In the genomic region with DNA sequence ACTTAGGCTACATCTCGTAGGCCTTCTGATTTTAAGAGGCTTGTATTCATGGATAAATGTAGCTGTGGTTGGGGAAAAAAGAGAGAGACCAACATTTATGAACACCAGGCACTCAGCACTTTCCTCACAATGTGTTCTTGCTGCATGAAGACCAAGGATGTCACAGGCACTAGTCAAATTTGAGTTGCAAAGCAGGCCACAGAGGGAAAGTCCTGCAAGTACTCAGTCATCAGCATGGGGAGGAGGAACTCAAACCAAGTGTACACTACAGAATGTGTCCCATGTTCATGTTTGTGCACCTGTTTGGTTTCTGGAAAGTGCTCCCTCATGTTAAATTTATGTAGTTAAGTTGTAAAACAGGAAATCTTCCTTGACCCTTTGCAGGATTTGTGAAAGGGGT, we compare ENCODE assay signal across 14 cellular contexts. TPM values are rescaled to one million over a fixed set of nuclear protein-coding genes. Genes with fewer than 3 reads are reported as not detected.
DNase-seq lines count a peak whose midpoint lies in the region; ATAC-seq and TF ChIP-seq lines count a peak whose summit lies in the region.
"Had no signal": no experiment of that assay in that cellular context is flagged by ENCODE, and none has a peak within 500 bp of the region (broad histone marks: within the 10 kb centered on the region; RNA-seq: fewer than 3 reads in every experiment).

No MANE protein-coding gene starts in this region.

- no peak for TF ChIP-seq CTCF in neural progenitor cell (IDR thresholded peaks at IDR 0.05)
- TF ChIP-seq CTCF in gastrocnemius medialis (IDR thresholded peaks at IDR 0.05 in 4 of 5, conservative IDR thresholded peaks at IDR 0.05 in 1 of 5): no peak

- in situ Hi-C loops in gastrocnemius medialis (cut with MboI; ENCODE audit: low sequenced_read_pairs in 4 of 4): no loop called here

- peaks cover 6% of the 10 kb centered on the region for H3K27me3 Mint-ChIP-seq in neural progenitor cell (ENCODE audit: insufficient read depth, low read depth)
- H3K27me3 Mint-ChIP-seq: activated T-cell treated with anti-CD3 and anti-CD28 coated beads, Interleukin-2, amount 50 U/mL, for 24 hours had no signal

- H3K4me1 ChIP-seq in neural progenitor cell (no peaks in the 10 kb centered on the region), gastrocnemius medialis (peaks cover 4 to 5% of the 10 kb centered on the region in 2 donors)
- H3K4me1 ChIP-seq: gastroesophageal sphincter had no signal

- intact Hi-C loops in gastrocnemius medialis (cut with DNase I; ENCODE audit: low total_unique reads): no loop called here

- TF ChIP-seq POLR2A in Raji (IDR thresholded peaks at IDR 0.05; ENCODE audit: insufficient read depth, low read depth, low read length) (peak; percentile 85), gastrocnemius medialis (IDR thresholded peaks at IDR 0.05) (no peak)

- H3K27ac ChIP-seq in neural progenitor cell (no peak overlapping the region), gastrocnemius medialis (no peak overlapping the region)
- H3K27ac ChIP-seq: C4-2B, gastroesophageal sphincter, RWPE1 had no signal

- peak; percentile 62 for ATAC-seq in GM18517 (IDR thresholded peaks at IDR 0.05; ENCODE audit: unreplicated experiment)
- ATAC-seq in GM21367 (IDR thresholded peaks at IDR 0.05; ENCODE audit: unreplicated experiment): peak; percentile 42
- ATAC-seq in HG02973 (IDR thresholded peaks at IDR 0.05; ENCODE audit: unreplicated experiment): peak; percentile 63
- ATAC-seq in gastrocnemius medialis: no peak
- ATAC-seq: gastroesophageal sphincter, left lobe of liver had no signal

- no peaks in the 10 kb centered on the region for H3K36me3 Mint-ChIP-seq in neural progenitor cell

- no peak overlapping the region for H2AFZ ChIP-seq in neural progenitor cell (replicated peaks)

- H3K4me1 Mint-ChIP-seq in neural progenitor cell: peaks cover 4% of the 10 kb centered on the region

- no peaks in the 10 kb centered on the region for H4K20me1 ChIP-seq in neural progenitor cell (ENCODE audit: low read depth)

- no peaks in the 10 kb centered on the region for H3F3A ChIP-seq in neural progenitor cell (ENCODE audit: low read depth)

- H3K36me3 ChIP-seq in neural progenitor cell (no peaks in the 10 kb centered on the region), gastrocnemius medialis (no peaks in the 10 kb centered on the region)
- H3K36me3 ChIP-seq: gastroesophageal sphincter had no signal

- no peaks in the 10 kb centered on the region for H3K79me2 ChIP-seq in neural progenitor cell (ENCODE audit: low read depth)

- no peaks in the 10 kb centered on the region for H3K9me3 Mint-ChIP-seq in neural progenitor cell
- H3K9me3 Mint-ChIP-seq: activated T-cell treated with anti-CD3 and anti-CD28 coated beads, Interleukin-2, amount 50 U/mL, for 24 hours had no signal

- DNase-seq in neural progenitor cell (ENCODE audit: low spot score) (no peak), DMS53 (lab: John Stamatoyannopoulos, UW) (no peak), NCI-H128 (lab: John Stamatoyannopoulos, UW; ENCODE audit: unreplicated experiment) (no peak), gastrocnemius medialis (no peak)
- DNase-seq: activated T-cell treated with anti-CD3 and anti-CD28 coated beads, Interleukin-2, amount 50 U/mL, for 24 hours; NCI-H2171 treated with DMSO at 0.1 percent for 48 hours had no signal

- H3K4me2 ChIP-seq in neural progenitor cell: no peak overlapping the region

- no peak overlapping the region for H3K4me3 Mint-ChIP-seq in neural progenitor cell
- H3K4me3 Mint-ChIP-seq: activated T-cell treated with anti-CD3 and anti-CD28 coated beads, Interleukin-2, amount 50 U/mL, for 24 hours had no signal

- H3K9me3 ChIP-seq in neural progenitor cell (ENCODE audit: low read depth): no peaks in the 10 kb centered on the region
- H3K9me3 ChIP-seq in gastrocnemius medialis: no peaks in the 10 kb centered on the region
- H3K9me3 ChIP-seq: gastroesophageal sphincter had no signal

- no peak overlapping the region for H3K9ac ChIP-seq in neural progenitor cell

- H3K4me3 ChIP-seq in neural progenitor cell: no peak overlapping the region
- no peak overlapping the region for H3K4me3 ChIP-seq in gastrocnemius medialis
- H3K4me3 ChIP-seq: gastroesophageal sphincter had no signal

- H3K27me3 ChIP-seq in neural progenitor cell (no peaks in the 10 kb centered on the region), gastrocnemius medialis (no peaks in the 10 kb centered on the region)
- H3K27me3 ChIP-seq: gastroesophageal sphincter had no signal

- no peak overlapping the region for H3K27ac Mint-ChIP-seq in neural progenitor cell
- H3K27ac Mint-ChIP-seq: activated T-cell treated with anti-CD3 and anti-CD28 coated beads, Interleukin-2, amount 50 U/mL, for 24 hours had no signal

RNA-seq across cellular contexts. Expression of a gene that starts 8.7 kb away (rescaled TPM):
- total RNA-seq in neural progenitor cell (ENCODE audit: low replicate concordance) (0.12 TPM in 1 of 2 replicates, not detected in the other), gastrocnemius medialis (10 to 100 TPM in 2 of 4 donors, 1 to 10 TPM in 1, not detected in 1; 4.3 to 17.4 (median 15.5) TPM)

RNA-seq across cellular contexts. Expression of a gene that starts 48.3 kb away (rescaled TPM):
- total RNA-seq in neural progenitor cell (ENCODE audit: low replicate concordance) (433 and 642 TPM in 2 replicates), gastrocnemius medialis (100 to 1,000 TPM in 2 of 4 donors, 10 to 100 TPM in 2; 91.8 to 119 (median 99.1) TPM)

Comparison
In these comparisons a context has a peak if more than half of its experiments do, and no peak if none do; other contexts are left out.
1. ATAC-seq: peak in GM18517 (single experiment), GM21367 (single experiment) and HG02973 (single experiment); none in gastrocnemius medialis (0 of 2).